Comparison of ENCODE assay signal across 8 cellular contexts in genomic region chr1:51517361-51518032, GRCh38. TPM values are rescaled to one million over a fixed set of nuclear protein-coding genes. Genes with fewer than 3 reads are reported as not detected.
DNase-seq lines count a peak whose midpoint lies in the region; ATAC-seq and TF ChIP-seq lines count a peak whose summit lies in the region.

No MANE protein-coding gene starts in this region.

- H3K4me1 ChIP-seq in mononuclear cell (ENCODE audit: insufficient read depth, low read length) = peaks cover 41% of the 10 kb centered on the region

- no peaks in the 10 kb centered on the region for H3K9me3 ChIP-seq in mononuclear cell (ENCODE audit: low read depth, low read length)

- peak; percentile 6 for DNase-seq in Daoy (ENCODE audit: low read depth)
- DNase-seq in NB4 (ENCODE audit: low read depth) = peak; percentile 39
- no peak for DNase-seq in central memory CD8-positive, alpha-beta T cell (ENCODE audit: low spot score in 2 of 2)
- no peak for DNase-seq in stimulated activated CD4-positive, alpha-beta T cell treated with anti-CD3 and anti-CD28 coated beads, Interleukin-4, amount 100 ng/mL, for 1 hour
- no peak for DNase-seq in NCI-H2171 (lab: John Stamatoyannopoulos, UW)
- no peak for DNase-seq in NCI-H748 (lab: John Stamatoyannopoulos, UW; ENCODE audit: unreplicated experiment)

- TF ChIP-seq POLR2A in NB4 (IDR thresholded peaks at IDR 0.05; ENCODE audit: extremely low read depth, insufficient read length) = no peak

- no peaks in the 10 kb centered on the region for H3K9me3 Mint-ChIP-seq in central memory CD8-positive, alpha-beta T cell

- no peaks in the 10 kb centered on the region for H3K27me3 Mint-ChIP-seq in central memory CD8-positive, alpha-beta T cell

- peak overlapping the region; percentile 95 for H3K4me3 Mint-ChIP-seq in central memory CD8-positive, alpha-beta T cell

- no peaks in the 10 kb centered on the region for H3K27me3 ChIP-seq in mononuclear cell (ENCODE audit: insufficient read depth, low read length)

- H3K4me1 Mint-ChIP-seq in central memory CD8-positive, alpha-beta T cell = peaks cover 66% of the 10 kb centered on the region

- no peak for TF ChIP-seq CTCF in NB4 (IDR thresholded peaks at IDR 0.05; ENCODE audit: low read depth, low read length)

- H3K4me3 ChIP-seq in NB4 (ENCODE audit: low read depth, low read length) = peak overlapping the region; percentile 80
- H3K4me3 ChIP-seq in mononuclear cell (ENCODE audit: low read length) = peak overlapping the region; percentile 73

- peaks cover 15% of the 10 kb centered on the region for H3K36me3 Mint-ChIP-seq in central memory CD8-positive, alpha-beta T cell (ENCODE audit: insufficient read depth)

- H3K27ac Mint-ChIP-seq in central memory CD8-positive, alpha-beta T cell (ENCODE audit: low read depth) = peak overlapping the region; percentile 98

- ATAC-seq in central memory CD8-positive, alpha-beta T cell (replicated peaks; ENCODE audit: extremely low read depth, poor library complexity, severe bottlenecking) = no peak
- no peak for ATAC-seq in HG03342 (IDR thresholded peaks at IDR 0.05; ENCODE audit: unreplicated experiment)

RNA-seq across cellular contexts. Expression of gene EPS15, which starts 1.6 kb away (rescaled TPM):
- 33.4 and 43.0 TPM in 2 replicates for total RNA-seq in Daoy (2014; rRNA removed; shearing (Covaris generic))
- total RNA-seq in mononuclear cell = 98.6 TPM

Comparison
In these comparisons a context has a peak if more than half of its experiments do, and no peak if none do; other contexts are left out.
1. DNase-seq: peak in Daoy (single experiment) and NB4 (single experiment); none in central memory CD8-positive, alpha-beta T cell (0 of 2), stimulated activated CD4-positive, alpha-beta T cell treated with anti-CD3 and anti-CD28 coated beads, Interleukin-4, amount 100 ng/mL, for 1 hour (single experiment), NCI-H2171 (single experiment) and NCI-H748 (single experiment).